Comparison of ENCODE assay signal across 8 cellular contexts in genomic region chr21:42381347-42381984, GRCh38. TPM values are rescaled to one million over a fixed set of nuclear protein-coding genes. Genes with fewer than 3 reads are reported as not detected.
DNase-seq lines count a peak whose midpoint lies in the region; ATAC-seq and TF ChIP-seq lines count a peak whose summit lies in the region.

No MANE protein-coding gene starts in this region.

- DNase-seq in GF-D8 (lab: John Stamatoyannopoulos, UW) (peak; percentile 52), NCI-H2196 treated with DMSO at 0.1 percent for 48 hours (lab: John Stamatoyannopoulos, UW; ENCODE audit: unreplicated experiment) (peak; percentile 49), iPS DF 6.9 (ENCODE audit: low read depth, low spot score) (peak; percentile 25), upper lobe of right lung (no peak), C1 segment of cervical spinal cord (lab: John Stamatoyannopoulos, UW) (no peak)
- peak; percentile 45 to 46 for DNase-seq in activated T-cell treated with anti-CD3 and anti-CD28 coated beads, Interleukin-2, amount 50 U/mL, for 72 hours

- no peaks in the 10 kb centered on the region for H3K27me3 Mint-ChIP-seq in activated T-cell treated with anti-CD3 and anti-CD28 coated beads, Interleukin-2, amount 50 U/mL, for 72 hours (ENCODE audit: low read depth)

- H3K4me3 ChIP-seq in iPS DF 6.9 (ENCODE audit: low read length) (no peak overlapping the region), upper lobe of right lung (no peak overlapping the region)

- peaks cover 23% of the 10 kb centered on the region for H3K4me1 Mint-ChIP-seq in activated T-cell treated with anti-CD3 and anti-CD28 coated beads, Interleukin-2, amount 50 U/mL, for 72 hours (ENCODE audit: low read depth)

- peak; percentile 66 to 72 for ATAC-seq in activated T-cell treated with anti-CD3 and anti-CD28 coated beads, Interleukin-2, amount 50 U/mL, for 72 hours (replicated peaks in 1 of 2)
- ATAC-seq in upper lobe of right lung (peak; percentile 88), HG02678 (IDR thresholded peaks at IDR 0.05; ENCODE audit: unreplicated experiment) (no peak)

- H3K9me3 ChIP-seq in iPS DF 6.9 (ENCODE audit: control insufficient read depth, insufficient read depth, low read length) (no peaks in the 10 kb centered on the region), upper lobe of right lung (no peaks in the 10 kb centered on the region)

- no peaks in the 10 kb centered on the region for H3K36me3 ChIP-seq in iPS DF 6.9 (ENCODE audit: control insufficient read depth, insufficient read depth, low read length)
- no peaks in the 10 kb centered on the region for H3K36me3 ChIP-seq in upper lobe of right lung

- no peaks in the 10 kb centered on the region for H3K4me1 ChIP-seq in iPS DF 6.9 (ENCODE audit: control insufficient read depth, insufficient read depth, low read length)
- no peaks in the 10 kb centered on the region for H3K4me1 ChIP-seq in upper lobe of right lung

- no peak overlapping the region for H3K4me3 Mint-ChIP-seq in activated T-cell treated with anti-CD3 and anti-CD28 coated beads, Interleukin-2, amount 50 U/mL, for 72 hours

- no peak overlapping the region for H3K27ac ChIP-seq in 22Rv1
- no peak overlapping the region for H3K27ac ChIP-seq in iPS DF 6.9 (ENCODE audit: low read length)
- no peak overlapping the region for H3K27ac ChIP-seq in upper lobe of right lung

- intact Hi-C loops in upper lobe of right lung (cut with DNase I), result no loop called here

- WGBS in iPS DF 6.9 (ENCODE audit: insufficient coverage, insufficient read length), result no CpG with 5 or more reads among the region's 1 CpG

- H3K27me3 ChIP-seq in iPS DF 6.9 (ENCODE audit: control insufficient read depth, insufficient read depth, low read length) (no peaks in the 10 kb centered on the region), upper lobe of right lung (no peaks in the 10 kb centered on the region)

- H3K36me3 Mint-ChIP-seq in activated T-cell treated with anti-CD3 and anti-CD28 coated beads, Interleukin-2, amount 50 U/mL, for 72 hours (ENCODE audit: insufficient read depth in 2 of 2), result peaks cover 23 to 26% of the 10 kb centered on the region in 2 donors

- TF ChIP-seq CTCF in 22Rv1 (IDR thresholded peaks at IDR 0.05), result peak; percentile 71
- TF ChIP-seq CTCF in upper lobe of right lung (IDR thresholded peaks at IDR 0.05), result peak; percentile 66

- H3K9me3 Mint-ChIP-seq in activated T-cell treated with anti-CD3 and anti-CD28 coated beads, Interleukin-2, amount 50 U/mL, for 72 hours, result peaks cover 7 to 13% of the 10 kb centered on the region in 2 donors

- no peak overlapping the region for H3K27ac Mint-ChIP-seq in activated T-cell treated with anti-CD3 and anti-CD28 coated beads, Interleukin-2, amount 50 U/mL, for 72 hours

RNA-seq across cellular contexts. Expression of gene TMPRSS3, which starts 14.4 kb away (rescaled TPM):
- total RNA-seq in activated T-cell treated with anti-CD3 and anti-CD28 coated beads, Interleukin-2, amount 50 U/mL, for 72 hours, result 10 to 100 TPM; 57.1 to 91.9 TPM
- total RNA-seq in upper lobe of right lung, result 4.1 TPM

RNA-seq across cellular contexts. Expression of gene TFF1, which starts 15.1 kb away (rescaled TPM):
- 1 to 10 TPM in 1 of 2 donors, under 1 TPM in 1; 0.97 to 1.7 TPM for total RNA-seq in activated T-cell treated with anti-CD3 and anti-CD28 coated beads, Interleukin-2, amount 50 U/mL, for 72 hours
- not detected for total RNA-seq in upper lobe of right lung

RNA-seq across cellular contexts. Expression of gene UBASH3A, which starts 22.2 kb away (rescaled TPM):
- total RNA-seq in activated T-cell treated with anti-CD3 and anti-CD28 coated beads, Interleukin-2, amount 50 U/mL, for 72 hours, result 10 to 100 TPM; 54.5 to 57.4 TPM
- 1.5 TPM for total RNA-seq in upper lobe of right lung

RNA-seq across cellular contexts. Expression of gene TFF2, which starts 30.7 kb away (rescaled TPM):
- not detected for total RNA-seq in activated T-cell treated with anti-CD3 and anti-CD28 coated beads, Interleukin-2, amount 50 U/mL, for 72 hours
- not detected for total RNA-seq in upper lobe of right lung

Comparison
In these comparisons a context has a peak if more than half of its experiments do, and no peak if none do; other contexts are left out.
1. DNase-seq: peak in GF-D8 (single experiment), NCI-H2196 treated with DMSO at 0.1 percent for 48 hours (single experiment), activated T-cell treated with anti-CD3 and anti-CD28 coated beads, Interleukin-2, amount 50 U/mL, for 72 hours (2 of 2) and iPS DF 6.9 (single experiment); none in upper lobe of right lung (single experiment) and C1 segment of cervical spinal cord (0 of 14).
2. RNA of gene TMPRSS3, which starts 14.4 kb away (total RNA-seq): 57.1 to 91.9 TPM in activated T-cell treated with anti-CD3 and anti-CD28 coated beads, Interleukin-2, amount 50 U/mL, for 72 hours; 4.1 TPM in upper lobe of right lung (single experiment); every median in the first group is over 10 times any median in the second.
3. RNA of gene UBASH3A, which starts 22.2 kb away (total RNA-seq): 54.5 to 57.4 TPM in activated T-cell treated with anti-CD3 and anti-CD28 coated beads, Interleukin-2, amount 50 U/mL, for 72 hours; 1.5 TPM in upper lobe of right lung (single experiment); every median in the first group is over 10 times any median in the second.